ENCODE assay signal across 8 cellular contexts in the genomic region with DNA sequence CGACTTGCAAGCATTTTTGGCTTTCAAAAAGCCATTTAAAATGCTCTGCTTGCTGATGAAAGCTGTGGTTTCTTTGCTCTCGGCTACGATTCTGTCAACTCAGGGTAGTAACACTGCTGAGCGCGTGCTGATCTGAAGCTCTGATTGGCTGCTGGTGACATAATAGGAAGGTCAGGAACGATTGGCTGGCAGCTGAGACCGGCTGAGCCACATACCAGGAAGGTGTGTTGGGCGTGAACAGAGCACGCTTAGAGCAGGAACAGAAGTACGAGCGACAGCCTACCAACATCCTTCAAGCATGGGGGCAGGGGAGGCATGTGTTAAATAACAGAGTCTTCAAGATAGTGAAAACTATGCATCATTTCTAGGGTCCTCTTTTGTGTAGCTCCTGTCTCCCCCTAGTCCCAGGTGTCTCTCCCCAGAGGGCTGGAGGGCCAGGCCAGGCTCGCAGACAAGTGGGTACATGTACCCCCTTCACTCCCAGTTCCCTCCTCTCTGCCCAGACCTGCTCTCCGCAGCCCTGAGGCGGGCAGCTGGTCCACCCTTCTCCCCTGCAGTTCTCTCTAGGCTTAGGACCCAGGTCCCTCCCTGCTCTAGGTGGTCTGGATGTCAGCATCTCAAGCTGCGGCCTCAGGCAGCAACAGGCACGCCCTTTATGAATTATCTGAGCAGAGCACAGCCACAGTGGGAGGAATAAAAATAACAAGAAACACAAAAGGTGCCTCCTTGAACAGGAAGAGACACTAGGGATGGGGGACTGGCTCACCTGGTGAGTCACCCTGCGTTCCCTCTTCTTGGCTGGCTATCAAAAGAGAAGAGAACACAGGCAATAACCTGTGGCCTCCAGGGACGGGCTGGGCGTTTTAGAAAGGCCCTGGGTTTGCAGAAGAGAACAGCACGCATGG.
A peak's percentile ranks its signal among the peaks of the same experiment; 100 is the strongest.
DNase-seq lines count a peak whose midpoint lies in the region; ATAC-seq and TF ChIP-seq lines count a peak whose summit lies in the region.

No MANE protein-coding gene starts in this region.

- no peaks in the 10 kb centered on the region for H3K27me3 Mint-ChIP-seq in activated CD8-positive, alpha-beta T cell treated with anti-CD3 and anti-CD28 coated beads, Interleukin-2, amount 10 ng/mL, durations not matched to agents 7 days and 5 days (ENCODE audit: low read depth)

- TF ChIP-seq CTCF in AG04450 (IDR thresholded peaks at IDR 0.05; ENCODE audit: low read depth, low read length), result no peak

- no peaks in the 10 kb centered on the region for H3K4me1 ChIP-seq in mesendoderm (ENCODE audit: control insufficient read depth, low read depth, low read length)

- no peak overlapping the region for H2BK5ac ChIP-seq in mesendoderm (ENCODE audit: low read length)

- POLR2A ChIA-PET in AG04450 (lab: Yijun Ruan, JAX), result interaction anchor here (0.5 kb wide), 1 partner anchor 83 kb away, joined by 3 read pairs; no protein-coding TSS in a partner anchor
- POLR2A ChIA-PET in activated CD8-positive, alpha-beta T cell treated with anti-CD3 and anti-CD28 coated beads, Interleukin-2, amount 10 ng/mL, durations not matched to agents 7 days and 5 days (lab: Charles Lee), result interaction anchor here (0.9 to 1.7 kb wide), 3 partner anchors 13 to 15 kb away, joined by 3 to 8 read pairs (median 4); no protein-coding TSS in a partner anchor

- H3K4ac ChIP-seq in mesendoderm (ENCODE audit: low read depth, low read length), result no peak overlapping the region

- peaks cover 8% of the 10 kb centered on the region for H3K27me3 ChIP-seq in AG04450 (ENCODE audit: control insufficient read depth, insufficient read depth, low read length)
- no peaks in the 10 kb centered on the region for H3K27me3 ChIP-seq in mesendoderm (ENCODE audit: insufficient read depth, low read length, poor library complexity)

- H3K4me3 Mint-ChIP-seq in activated CD8-positive, alpha-beta T cell treated with anti-CD3 and anti-CD28 coated beads, Interleukin-2, amount 10 ng/mL, durations not matched to agents 7 days and 5 days, result peak overlapping the region; percentile 38

- in situ Hi-C loops in GM18951 (cut with MboI; ENCODE audit: low sequenced_read_pairs, unreplicated experiment), result no loop called here

- H3K9me3 ChIP-seq in AG04450 (ENCODE audit: control insufficient read depth, insufficient read depth, low read length), result no peaks in the 10 kb centered on the region

- H4K8ac ChIP-seq in mesendoderm (ENCODE audit: low read depth, low read length), result no peak overlapping the region

- no peak overlapping the region for H2BK120ac ChIP-seq in mesendoderm (ENCODE audit: low read depth, low read length)

- TF ChIP-seq POLR2A in GM18951 (IDR thresholded peaks at IDR 0.05; ENCODE audit: extremely low read depth, insufficient read depth, insufficient read length), result peak; percentile 25

- no CpG with 5 or more reads among the region's 20 CpGs for WGBS in mesendoderm (ENCODE audit: extremely low coverage, insufficient coverage, low lambda C conversion rate)

- H3K18ac ChIP-seq in mesendoderm (ENCODE audit: low read length), result peak overlapping the region; percentile 13

- H2AK5ac ChIP-seq in mesendoderm (ENCODE audit: low read length), result no peak overlapping the region

- no peaks in the 10 kb centered on the region for H3K79me2 ChIP-seq in mesendoderm (ENCODE audit: control insufficient read depth, insufficient read depth, low read length)

- H3K36me3 Mint-ChIP-seq in activated CD8-positive, alpha-beta T cell treated with anti-CD3 and anti-CD28 coated beads, Interleukin-2, amount 10 ng/mL, durations not matched to agents 7 days and 5 days (ENCODE audit: low read depth), result peaks cover 3% of the 10 kb centered on the region

- H3K56ac ChIP-seq in mesendoderm (ENCODE audit: low read length), result peak overlapping the region; percentile 2

- peak; percentile 95 for ATAC-seq in HG03175 (IDR thresholded peaks at IDR 0.05; ENCODE audit: unreplicated experiment)
- ATAC-seq in activated CD8-positive, alpha-beta T cell treated with anti-CD3 and anti-CD28 coated beads, Interleukin-2, amount 10 ng/mL, durations not matched to agents 7 days and 5 days, result peak; percentile 100

- no peak overlapping the region for H3K23ac ChIP-seq in mesendoderm (ENCODE audit: low read length)

- H3K4me3 ChIP-seq in AG04450 (ENCODE audit: low read depth, low read length) (peak overlapping the region; percentile 17), mesendoderm (ENCODE audit: low read length) (no peak overlapping the region)

- CTCF ChIA-PET in AG04450 (lab: Charles Lee), result interaction anchor here (0.5 to 1.8 kb wide), 2 partner anchors 33 to 65 kb away, joined by 3 to 6 read pairs; no protein-coding TSS in a partner anchor
- CTCF ChIA-PET in activated CD8-positive, alpha-beta T cell treated with anti-CD3 and anti-CD28 coated beads, Interleukin-2, amount 10 ng/mL, durations not matched to agents 7 days and 5 days (lab: Charles Lee), result interaction anchor here (0.9 to 1.9 kb wide), 3 partner anchors 10 to 492 kb away, joined by 3 to 8 read pairs (median 4); no protein-coding TSS in a partner anchor

- H3K36me3 ChIP-seq in mesendoderm (ENCODE audit: control insufficient read depth, insufficient read depth, low read length), result no peaks in the 10 kb centered on the region

- no peaks in the 10 kb centered on the region for H3K9me3 Mint-ChIP-seq in activated CD8-positive, alpha-beta T cell treated with anti-CD3 and anti-CD28 coated beads, Interleukin-2, amount 10 ng/mL, durations not matched to agents 7 days and 5 days (ENCODE audit: insufficient read depth)

- H3K9ac ChIP-seq in mesendoderm (ENCODE audit: low read length), result peak overlapping the region; percentile 5

- H3K27ac ChIP-seq in AG04450 (ENCODE audit: low read depth, low read length) (no peak overlapping the region), mesendoderm (ENCODE audit: low read depth, low read length) (no peak overlapping the region)

- no peak overlapping the region for H3K4me2 ChIP-seq in mesendoderm (ENCODE audit: low read length)

- H3K27ac Mint-ChIP-seq in activated CD8-positive, alpha-beta T cell treated with anti-CD3 and anti-CD28 coated beads, Interleukin-2, amount 10 ng/mL, durations not matched to agents 7 days and 5 days, result peak overlapping the region; percentile 79

- no peak overlapping the region for H4K5ac ChIP-seq in mesendoderm (ENCODE audit: low read length)

- H3K79me1 ChIP-seq in mesendoderm (ENCODE audit: low read length), result no peaks in the 10 kb centered on the region

- DNase-seq in AG04450 (ENCODE audit: low read depth, low spot score), result peak; percentile 68
- DNase-seq in NCI-H510A treated with DMSO at 0.1 percent for 48 hours (lab: John Stamatoyannopoulos, UW), result peak; percentile 82
- peak; percentile 91 for DNase-seq in activated CD8-positive, alpha-beta T cell treated with anti-CD3 and anti-CD28 coated beads, Interleukin-2, amount 10 ng/mL, durations not matched to agents 7 days and 5 days
- DNase-seq in effector CD8-positive, alpha-beta T cell (lab: John Stamatoyannopoulos, UW), result peak; percentile 57
- DNase-seq in mesendoderm, result peak; percentile 98
- DNase-seq in stimulated activated CD8-positive, alpha-beta memory T cell treated with anti-CD3 and anti-CD28 coated beads, Interleukin-15, amount 100 ng/mL, for 4 hours (ENCODE audit: low read depth in 2 of 2), result peak; percentile 31 to 50

- H3K4me1 Mint-ChIP-seq in activated CD8-positive, alpha-beta T cell treated with anti-CD3 and anti-CD28 coated beads, Interleukin-2, amount 10 ng/mL, durations not matched to agents 7 days and 5 days (ENCODE audit: low read depth), result peaks cover 22% of the 10 kb centered on the region

- no peak overlapping the region for H2BK15ac ChIP-seq in mesendoderm (replicated peaks; ENCODE audit: low read depth)

Comparison
In these comparisons a context has a peak if more than half of its experiments do, and no peak if none do; other contexts are left out.
1. DNase-seq: peak in every context shown above with its lines; median percentile 98 in mesendoderm; 91 in activated CD8-positive, alpha-beta T cell treated with anti-CD3 and anti-CD28 coated beads, Interleukin-2, amount 10 ng/mL, durations not matched to agents 7 days and 5 days; 82 in NCI-H510A treated with DMSO at 0.1 percent for 48 hours; 68 in AG04450; 57 in effector CD8-positive, alpha-beta T cell; 40 in stimulated activated CD8-positive, alpha-beta memory T cell treated with anti-CD3 and anti-CD28 coated beads, Interleukin-15, amount 100 ng/mL, for 4 hours.